In the genomic region with DNA sequence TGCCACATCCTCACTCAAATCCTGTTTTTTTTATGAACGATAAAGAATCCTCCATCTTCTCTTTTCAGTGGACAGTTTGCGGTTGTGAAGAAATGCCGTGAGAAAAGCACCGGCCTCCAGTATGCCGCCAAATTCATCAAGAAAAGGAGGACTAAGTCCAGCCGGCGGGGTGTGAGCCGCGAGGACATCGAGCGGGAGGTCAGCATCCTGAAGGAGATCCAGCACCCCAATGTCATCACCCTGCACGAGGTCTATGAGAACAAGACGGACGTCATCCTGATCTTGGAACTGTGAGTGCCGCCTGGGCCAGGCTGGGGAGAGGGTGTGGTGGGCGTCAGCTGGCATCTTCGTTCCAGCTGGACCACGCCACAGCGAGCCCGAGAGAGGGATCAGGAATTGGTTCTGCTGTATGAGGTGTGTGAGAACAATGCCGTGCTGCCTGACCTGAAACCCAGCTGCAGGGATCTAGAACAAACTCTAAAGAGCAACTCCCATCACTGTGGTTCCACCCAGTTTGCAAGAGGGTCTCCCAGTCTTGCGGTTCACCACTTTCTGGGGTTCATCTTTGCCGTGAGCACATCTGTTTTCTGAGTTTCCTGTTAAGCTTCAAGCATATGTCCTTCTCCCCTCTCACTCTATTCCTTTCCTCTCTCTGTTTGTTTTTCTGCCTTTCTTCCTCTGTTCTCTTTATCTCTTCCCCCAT, we compare ENCODE assay signal across 1 cellular context.
TF ChIP-seq lines count a peak whose summit lies in the region.

No MANE protein-coding gene starts in this region.

TF ChIP-seq in GM23338, 12 proteins besides CTCF, POLR2A, EP300 and RAD21 (continued from another document):
- TF ChIP-seq, protein P1, sequence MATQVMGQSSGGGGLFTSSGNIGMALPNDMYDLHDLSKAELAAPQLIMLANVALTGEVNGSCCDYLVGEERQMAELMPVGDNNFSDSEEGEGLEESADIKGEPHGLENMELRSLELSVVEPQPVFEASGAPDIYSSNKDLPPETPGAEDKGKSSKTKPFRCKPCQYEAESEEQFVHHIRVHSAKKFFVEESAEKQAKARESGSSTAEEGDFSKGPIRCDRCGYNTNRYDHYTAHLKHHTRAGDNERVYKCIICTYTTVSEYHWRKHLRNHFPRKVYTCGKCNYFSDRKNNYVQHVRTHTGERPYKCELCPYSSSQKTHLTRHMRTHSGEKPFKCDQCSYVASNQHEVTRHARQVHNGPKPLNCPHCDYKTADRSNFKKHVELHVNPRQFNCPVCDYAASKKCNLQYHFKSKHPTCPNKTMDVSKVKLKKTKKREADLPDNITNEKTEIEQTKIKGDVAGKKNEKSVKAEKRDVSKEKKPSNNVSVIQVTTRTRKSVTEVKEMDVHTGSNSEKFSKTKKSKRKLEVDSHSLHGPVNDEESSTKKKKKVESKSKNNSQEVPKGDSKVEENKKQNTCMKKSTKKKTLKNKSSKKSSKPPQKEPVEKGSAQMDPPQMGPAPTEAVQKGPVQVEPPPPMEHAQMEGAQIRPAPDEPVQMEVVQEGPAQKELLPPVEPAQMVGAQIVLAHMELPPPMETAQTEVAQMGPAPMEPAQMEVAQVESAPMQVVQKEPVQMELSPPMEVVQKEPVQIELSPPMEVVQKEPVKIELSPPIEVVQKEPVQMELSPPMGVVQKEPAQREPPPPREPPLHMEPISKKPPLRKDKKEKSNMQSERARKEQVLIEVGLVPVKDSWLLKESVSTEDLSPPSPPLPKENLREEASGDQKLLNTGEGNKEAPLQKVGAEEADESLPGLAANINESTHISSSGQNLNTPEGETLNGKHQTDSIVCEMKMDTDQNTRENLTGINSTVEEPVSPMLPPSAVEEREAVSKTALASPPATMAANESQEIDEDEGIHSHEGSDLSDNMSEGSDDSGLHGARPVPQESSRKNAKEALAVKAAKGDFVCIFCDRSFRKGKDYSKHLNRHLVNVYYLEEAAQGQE (IDR thresholded peaks at IDR 0.05; ENCODE audit: unreplicated experiment): no peak
- TF ChIP-seq, protein P2, sequence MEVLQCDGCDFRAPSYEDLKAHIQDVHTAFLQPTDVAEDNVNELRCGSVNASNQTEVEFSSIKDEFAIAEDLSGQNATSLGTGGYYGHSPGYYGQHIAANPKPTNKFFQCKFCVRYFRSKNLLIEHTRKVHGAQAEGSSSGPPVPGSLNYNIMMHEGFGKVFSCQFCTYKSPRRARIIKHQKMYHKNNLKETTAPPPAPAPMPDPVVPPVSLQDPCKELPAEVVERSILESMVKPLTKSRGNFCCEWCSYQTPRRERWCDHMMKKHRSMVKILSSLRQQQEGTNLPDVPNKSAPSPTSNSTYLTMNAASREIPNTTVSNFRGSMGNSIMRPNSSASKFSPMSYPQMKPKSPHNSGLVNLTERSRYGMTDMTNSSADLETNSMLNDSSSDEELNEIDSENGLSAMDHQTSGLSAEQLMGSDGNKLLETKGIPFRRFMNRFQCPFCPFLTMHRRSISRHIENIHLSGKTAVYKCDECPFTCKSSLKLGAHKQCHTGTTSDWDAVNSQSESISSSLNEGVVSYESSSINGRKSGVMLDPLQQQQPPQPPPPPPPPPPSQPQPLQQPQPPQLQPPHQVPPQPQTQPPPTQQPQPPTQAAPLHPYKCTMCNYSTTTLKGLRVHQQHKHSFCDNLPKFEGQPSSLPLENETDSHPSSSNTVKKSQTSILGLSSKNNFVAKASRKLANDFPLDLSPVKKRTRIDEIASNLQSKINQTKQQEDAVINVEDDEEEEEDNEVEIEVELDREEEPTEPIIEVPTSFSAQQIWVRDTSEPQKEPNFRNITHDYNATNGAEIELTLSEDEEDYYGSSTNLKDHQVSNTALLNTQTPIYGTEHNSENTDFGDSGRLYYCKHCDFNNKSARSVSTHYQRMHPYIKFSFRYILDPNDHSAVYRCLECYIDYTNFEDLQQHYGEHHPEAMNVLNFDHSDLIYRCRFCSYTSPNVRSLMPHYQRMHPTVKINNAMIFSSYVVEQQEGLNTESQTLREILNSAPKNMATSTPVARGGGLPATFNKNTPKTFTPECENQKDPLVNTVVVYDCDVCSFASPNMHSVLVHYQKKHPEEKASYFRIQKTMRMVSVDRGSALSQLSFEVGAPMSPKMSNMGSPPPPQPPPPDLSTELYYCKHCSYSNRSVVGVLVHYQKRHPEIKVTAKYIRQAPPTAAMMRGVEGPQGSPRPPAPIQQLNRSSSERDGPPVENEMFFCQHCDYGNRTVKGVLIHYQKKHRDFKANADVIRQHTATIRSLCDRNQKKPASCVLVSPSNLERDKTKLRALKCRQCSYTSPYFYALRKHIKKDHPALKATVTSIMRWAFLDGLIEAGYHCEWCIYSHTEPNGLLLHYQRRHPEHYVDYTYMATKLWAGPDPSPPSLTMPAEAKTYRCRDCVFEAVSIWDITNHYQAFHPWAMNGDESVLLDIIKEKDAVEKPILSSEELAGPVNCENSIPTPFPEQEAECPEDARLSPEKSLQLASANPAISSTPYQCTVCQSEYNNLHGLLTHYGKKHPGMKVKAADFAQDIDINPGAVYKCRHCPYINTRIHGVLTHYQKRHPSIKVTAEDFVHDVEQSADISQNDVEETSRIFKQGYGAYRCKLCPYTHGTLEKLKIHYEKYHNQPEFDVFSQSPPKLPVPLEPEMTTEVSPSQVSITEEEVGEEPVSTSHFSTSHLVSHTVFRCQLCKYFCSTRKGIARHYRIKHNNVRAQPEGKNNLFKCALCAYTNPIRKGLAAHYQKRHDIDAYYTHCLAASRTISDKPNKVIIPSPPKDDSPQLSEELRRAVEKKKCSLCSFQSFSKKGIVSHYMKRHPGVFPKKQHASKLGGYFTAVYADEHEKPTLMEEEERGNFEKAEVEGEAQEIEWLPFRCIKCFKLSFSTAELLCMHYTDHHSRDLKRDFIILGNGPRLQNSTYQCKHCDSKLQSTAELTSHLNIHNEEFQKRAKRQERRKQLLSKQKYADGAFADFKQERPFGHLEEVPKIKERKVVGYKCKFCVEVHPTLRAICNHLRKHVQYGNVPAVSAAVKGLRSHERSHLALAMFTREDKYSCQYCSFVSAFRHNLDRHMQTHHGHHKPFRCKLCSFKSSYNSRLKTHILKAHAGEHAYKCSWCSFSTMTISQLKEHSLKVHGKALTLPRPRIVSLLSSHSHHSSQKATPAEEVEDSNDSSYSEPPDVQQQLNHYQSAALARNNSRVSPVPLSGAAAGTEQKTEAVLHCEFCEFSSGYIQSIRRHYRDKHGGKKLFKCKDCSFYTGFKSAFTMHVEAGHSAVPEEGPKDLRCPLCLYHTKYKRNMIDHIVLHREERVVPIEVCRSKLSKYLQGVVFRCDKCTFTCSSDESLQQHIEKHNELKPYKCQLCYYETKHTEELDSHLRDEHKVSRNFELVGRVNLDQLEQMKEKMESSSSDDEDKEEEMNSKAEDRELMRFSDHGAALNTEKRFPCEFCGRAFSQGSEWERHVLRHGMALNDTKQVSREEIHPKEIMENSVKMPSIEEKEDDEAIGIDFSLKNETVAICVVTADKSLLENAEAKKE (CRISPR knock-in tag; IDR thresholded peaks at IDR 0.05): no peak
- TF ChIP-seq EZH2 (IDR thresholded peaks at IDR 0.05; ENCODE audit: low read depth, unreplicated experiment) (no peak), CREB1 (CRISPR knock-in tag; IDR thresholded peaks at IDR 0.05; ENCODE audit: low read depth) (no peak), ZNF331 (CRISPR knock-in tag; IDR thresholded peaks at IDR 0.05; ENCODE audit: low read depth) (no peak), EZH2phosphoT487 (IDR thresholded peaks at IDR 0.05; ENCODE audit: unreplicated experiment) (no peak), ZNF114 (CRISPR knock-in tag; IDR thresholded peaks at IDR 0.05) (no peak), JUNB (IDR thresholded peaks at IDR 0.05; ENCODE audit: unreplicated experiment) (no peak), STAT1 (IDR thresholded peaks at IDR 0.05; ENCODE audit: unreplicated experiment) (no peak)
- TF ChIP-seq, protein P3, sequence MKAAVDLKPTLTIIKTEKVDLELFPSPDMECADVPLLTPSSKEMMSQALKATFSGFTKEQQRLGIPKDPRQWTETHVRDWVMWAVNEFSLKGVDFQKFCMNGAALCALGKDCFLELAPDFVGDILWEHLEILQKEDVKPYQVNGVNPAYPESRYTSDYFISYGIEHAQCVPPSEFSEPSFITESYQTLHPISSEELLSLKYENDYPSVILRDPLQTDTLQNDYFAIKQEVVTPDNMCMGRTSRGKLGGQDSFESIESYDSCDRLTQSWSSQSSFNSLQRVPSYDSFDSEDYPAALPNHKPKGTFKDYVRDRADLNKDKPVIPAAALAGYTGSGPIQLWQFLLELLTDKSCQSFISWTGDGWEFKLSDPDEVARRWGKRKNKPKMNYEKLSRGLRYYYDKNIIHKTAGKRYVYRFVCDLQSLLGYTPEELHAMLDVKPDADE (IDR thresholded peaks at IDR 0.05): no peak
